ENCODE assay signal across 8 cellular contexts in genomic region chr15:85443593-85444328, GRCh38.
DNase-seq lines count a peak whose midpoint lies in the region; ATAC-seq lines count a peak whose summit lies in the region.

No MANE protein-coding gene starts in this region.

- no peaks in the 10 kb centered on the region for H3K27me3 ChIP-seq in adipocyte (replicated peaks; ENCODE audit: control insufficient read depth, insufficient read depth, low read length)

- H3K27ac Mint-ChIP-seq in activated naive CD4-positive, alpha-beta T cell treated with anti-CD3 and anti-CD28 coated beads for 36 hours, result peak overlapping the region; percentile 19

- no peak overlapping the region for H3K9ac ChIP-seq in adipocyte (ENCODE audit: low read length)

- CTCF ChIA-PET in activated naive CD4-positive, alpha-beta T cell treated with anti-CD3 and anti-CD28 coated beads for 36 hours (lab: Charles Lee), result interaction anchor here (0.6 kb wide), 1 partner anchor 95 kb away, joined by 4 read pairs; no protein-coding TSS in a partner anchor

- DNase-seq in activated naive CD4-positive, alpha-beta T cell treated with anti-CD3 and anti-CD28 coated beads for 36 hours, result peak; percentile 50
- DNase-seq in activated naive CD4-positive, alpha-beta T cell treated with Interleukin-2 at 50 U/mL for 16 hours, result no peak
- DNase-seq in NCI-H146 treated with DMSO at 0.1 percent for 48 hours (lab: John Stamatoyannopoulos, UW; ENCODE audit: unreplicated experiment) (peak; percentile 45), adipocyte (ENCODE audit: low read depth) (peak; percentile 39), left colon (no peak), globus pallidus (ENCODE audit: low spot score) (no peak), hypothalamus (lab: John Stamatoyannopoulos, UW) (no peak)

- H3K4me3 Mint-ChIP-seq in activated naive CD4-positive, alpha-beta T cell treated with anti-CD3 and anti-CD28 coated beads for 36 hours, result no peak overlapping the region

- H3K36me3 Mint-ChIP-seq in activated naive CD4-positive, alpha-beta T cell treated with anti-CD3 and anti-CD28 coated beads for 36 hours (ENCODE audit: low read depth), result peaks cover 6% of the 10 kb centered on the region

- intact Hi-C loops in activated naive CD4-positive, alpha-beta T cell treated with anti-CD3 and anti-CD28 coated beads for 36 hours (cut with micrococcal nuclease), result loop anchor here (1.0 to 2.0 kb wide), 2 partner anchors 35 to 61 kb away; no protein-coding TSS in a partner anchor
- intact Hi-C loops in left colon (cut with DNase I, micrococcal nuclease), result no loop called here

- no peaks in the 10 kb centered on the region for H3K36me3 ChIP-seq in adipocyte (ENCODE audit: control insufficient read depth, insufficient read depth, low read length, severe bottlenecking)

- H3K27me3 Mint-ChIP-seq in activated naive CD4-positive, alpha-beta T cell treated with anti-CD3 and anti-CD28 coated beads for 36 hours (ENCODE audit: low read depth), result no peaks in the 10 kb centered on the region

- ATAC-seq in HG02840 (IDR thresholded peaks at IDR 0.05; ENCODE audit: low FRiP score, unreplicated experiment) (peak; percentile 76), left colon (peak; percentile 85)

- peaks cover 9% of the 10 kb centered on the region for H3K9me3 Mint-ChIP-seq in activated naive CD4-positive, alpha-beta T cell treated with anti-CD3 and anti-CD28 coated beads for 36 hours

- H3K4me3 ChIP-seq in adipocyte (ENCODE audit: low read length), result no peak overlapping the region

- peaks cover 48% of the 10 kb centered on the region for H3K4me1 Mint-ChIP-seq in activated naive CD4-positive, alpha-beta T cell treated with anti-CD3 and anti-CD28 coated beads for 36 hours (ENCODE audit: low read depth)

- no peaks in the 10 kb centered on the region for H3K9me3 ChIP-seq in adipocyte (ENCODE audit: control insufficient read depth, low read length)

- peaks cover 25% of the 10 kb centered on the region for H3K4me1 ChIP-seq in adipocyte (ENCODE audit: control insufficient read depth, insufficient read depth, low read length)

Comparison
In these comparisons a context has a peak if more than half of its experiments do, and no peak if none do; other contexts are left out.
1. DNase-seq: peak in activated naive CD4-positive, alpha-beta T cell treated with anti-CD3 and anti-CD28 coated beads for 36 hours (single experiment), NCI-H146 treated with DMSO at 0.1 percent for 48 hours (single experiment) and adipocyte (single experiment); none in activated naive CD4-positive, alpha-beta T cell treated with Interleukin-2 at 50 U/mL for 16 hours (single experiment), left colon (0 of 2), globus pallidus (single experiment) and hypothalamus (0 of 51).